Comparison of ENCODE assay signal across 19 cellular contexts in genomic region chr17:27905524-27906237, GRCh38. TPM values are rescaled to one million over a fixed set of nuclear protein-coding genes. Genes with fewer than 3 reads are reported as not detected.
DNase-seq lines count a peak whose midpoint lies in the region; TF ChIP-seq lines count a peak whose summit lies in the region.
"Had no signal": no experiment of that assay in that cellular context is flagged by ENCODE, and none has a peak within 500 bp of the region (broad histone marks: within the 10 kb centered on the region; RNA-seq: fewer than 3 reads in every experiment).

No MANE protein-coding gene starts in this region.

- H3K4me1 Mint-ChIP-seq in brain = peaks cover 33% of the 10 kb centered on the region
- H3K4me1 Mint-ChIP-seq: CD14-positive monocyte had no signal

- no peaks in the 10 kb centered on the region for H3K27me3 ChIP-seq in neural cell (ENCODE audit: insufficient read depth, low read depth, low read length)

- TF ChIP-seq EP300 in neural cell (conservative IDR thresholded peaks at IDR 0.05; ENCODE audit: poor library complexity, severe bottlenecking) = no peak

- H3K79me2 ChIP-seq in neural cell (replicated peaks; ENCODE audit: insufficient read depth, low read length) = no peaks in the 10 kb centered on the region

- H3K27me3 Mint-ChIP-seq in brain = peaks cover 3% of the 10 kb centered on the region

- no peaks in the 10 kb centered on the region for H3K36me3 ChIP-seq in neural cell (ENCODE audit: insufficient read depth, low read length)

- no peaks in the 10 kb centered on the region for H3K36me3 Mint-ChIP-seq in brain
- H3K36me3 Mint-ChIP-seq: CD14-positive monocyte had no signal

- no peak overlapping the region for H3K4me3 ChIP-seq in neural cell (ENCODE audit: low read length)

- H4K20me1 ChIP-seq in neural cell (ENCODE audit: insufficient read depth) = no peaks in the 10 kb centered on the region

- peaks cover 0 to 8% (median 0%) of the 10 kb centered on the region in 5 experiments for H3K9me3 Mint-ChIP-seq in brain

- H3K4me2 ChIP-seq in neural cell (ENCODE audit: low read length) = no peak overlapping the region
- H3K4me2 ChIP-seq: SK-N-SH had no signal

- H3K27ac ChIP-seq in neural cell (ENCODE audit: low read length) (no peak overlapping the region), temporal lobe (ENCODE audit: low read depth, low read length) (peak overlapping the region; percentile 7)
- H3K27ac ChIP-seq: 22Rv1 had no signal

- peak overlapping the region; percentile 22 for H3K9ac ChIP-seq in neural cell (ENCODE audit: low read length)
- H3K9ac ChIP-seq: SK-N-SH had no signal

- no peak for TF ChIP-seq RAD21 in neural cell (conservative IDR thresholded peaks at IDR 0.05)

- DNase-seq in NCI-H2227 (lab: John Stamatoyannopoulos, UW; ENCODE audit: unreplicated experiment) (peak; percentile 14), NCI-H2227 treated with DMSO at 0.1 percent for 48 hours (lab: John Stamatoyannopoulos, UW) (no peak), COR-L47 (lab: John Stamatoyannopoulos, UW) (no peak), T1000 (lab: John Stamatoyannopoulos, UW) (no peak)
- no peak for DNase-seq in activated effector memory CD4-positive, alpha-beta T cell treated with anti-CD3 and anti-CD28 coated beads, Interleukin-2, amount 50 U/mL, for 16 hours
- DNase-seq: GDM1, HCEC 1CT, KG1, NCI-H187, NCI-H345, NCI-H524 treated with DMSO at 0.1 percent for 48 hours, OCI-M1, SHP77, SK-N-SH had no signal

- no peak overlapping the region for H3K4me3 Mint-ChIP-seq in brain
- H3K4me3 Mint-ChIP-seq: CD14-positive monocyte had no signal

- no peaks in the 10 kb centered on the region for H3K9me2 ChIP-seq in neural cell (ENCODE audit: insufficient read depth, low read length)
- H3K9me2 ChIP-seq: SK-N-SH had no signal

- no peaks in the 10 kb centered on the region for H3K9me3 ChIP-seq in neural cell (ENCODE audit: low read length)
- H3K9me3 ChIP-seq: SK-N-SH had no signal

- H2AFZ ChIP-seq in neural cell (ENCODE audit: low read depth, low read length) = peak overlapping the region; percentile 4

- no peak for TF ChIP-seq CTCF in brain (conservative IDR thresholded peaks at IDR 0.05)
- no peak for TF ChIP-seq CTCF in neural cell (IDR thresholded peaks at IDR 0.05; ENCODE audit: poor library complexity, severe bottlenecking)

- H3F3A ChIP-seq in neural cell (ENCODE audit: insufficient read depth, low read length, poor library complexity, severe bottlenecking) = no peaks in the 10 kb centered on the region

- peak overlapping the region in 4 of 5 experiments; percentile 1 to 87 (median 48) for H3K27ac Mint-ChIP-seq in brain

TF ChIP-seq in neural cell, 6 proteins besides CTCF, POLR2A, EP300 and RAD21:
- TF ChIP-seq MXI1 (conservative IDR thresholded peaks at IDR 0.05; ENCODE audit: poor library complexity, severe bottlenecking) = no peak
- TF ChIP-seq TAF1 (IDR thresholded peaks at IDR 0.05; ENCODE audit: low read depth) = no peak
- no peak for TF ChIP-seq EZH2 (IDR thresholded peaks at IDR 0.05; ENCODE audit: borderline replicate concordance, insufficient read depth, low read length, poor library complexity, severe bottlenecking)
- no peak for TF ChIP-seq POLR2AphosphoS5 (IDR thresholded peaks at IDR 0.05)
- TF ChIP-seq SMC3 (conservative IDR thresholded peaks at IDR 0.05; ENCODE audit: poor library complexity) = no peak
- TF ChIP-seq REST (IDR thresholded peaks at IDR 0.05; ENCODE audit: borderline replicate concordance) = no peak

RNA-seq across cellular contexts. Expression of gene LYRM9, which starts 12.5 kb away (rescaled TPM):
- polyA plus RNA-seq in brain (ENCODE audit: insufficient read depth, low read depth, low replicate concordance) (19.9 TPM), neural cell (80.4 and 83.8 TPM in 2 replicates)
- polyA minus RNA-seq in neural cell = 33.1 and 48.0 TPM in 2 replicates
- 11.3 TPM for total RNA-seq in temporal lobe
